In the genomic region with DNA sequence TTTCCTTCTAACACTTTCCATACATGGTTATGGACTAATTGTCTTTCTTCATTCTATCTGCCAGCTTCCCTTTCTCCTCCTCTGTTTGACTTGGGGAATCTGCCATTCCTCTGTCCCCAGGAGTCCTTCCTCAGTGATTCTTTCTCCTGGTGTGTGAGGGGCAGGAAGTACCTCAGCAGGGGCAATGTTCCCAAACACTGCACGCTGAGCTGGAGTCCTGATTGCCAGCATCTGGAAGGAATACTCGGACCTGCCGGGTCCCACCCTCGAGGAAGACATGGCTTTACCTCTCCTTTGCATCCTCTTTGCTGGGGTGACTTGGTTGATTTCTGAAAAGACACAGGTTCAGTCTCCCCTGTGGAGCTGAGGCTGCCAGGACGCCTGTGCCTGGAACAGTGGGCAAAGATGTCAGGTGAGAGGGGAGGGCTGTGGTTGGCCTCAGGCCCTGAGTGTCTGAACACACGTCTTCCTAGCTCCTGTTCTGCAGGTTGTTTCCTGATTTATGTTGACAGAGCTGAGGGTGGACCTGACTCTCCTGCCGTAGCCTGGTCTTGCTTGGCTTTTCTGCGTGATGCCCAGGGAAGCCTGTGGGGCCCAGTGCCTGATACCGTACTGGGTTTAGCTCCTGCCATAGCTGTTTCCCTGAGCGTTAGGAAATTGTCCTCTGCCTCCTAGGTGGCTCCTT, we compare ENCODE assay signal across 1 cellular context.
TF ChIP-seq lines count a peak whose summit lies in the region.

No MANE protein-coding gene starts in this region.

TF ChIP-seq in SK-N-SH, 30 proteins besides CTCF, POLR2A, EP300 and RAD21 (continued from another document):
- TF ChIP-seq YY1 (IDR thresholded peaks at IDR 0.05; ENCODE audit: low read depth) (no peak), EZH2phosphoT487 (IDR thresholded peaks at IDR 0.05; ENCODE audit: borderline replicate concordance, low read depth) (no peak), ELF1 (IDR thresholded peaks at IDR 0.05) (no peak), TCF12 (IDR thresholded peaks at IDR 0.05) (no peak), GABPA (IDR thresholded peaks at IDR 0.05; ENCODE audit: low read depth) (no peak), TAF1 (IDR thresholded peaks at IDR 0.05; ENCODE audit: borderline replicate concordance, low read depth, low read length) (no peak), SMC3 (IDR thresholded peaks at IDR 0.05; ENCODE audit: low read depth, low read length) (no peak), FOSL2 (IDR thresholded peaks at IDR 0.05; ENCODE audit: borderline replicate concordance, low read depth) (no peak), POLR2AphosphoS5 (IDR thresholded peaks at IDR 0.05; ENCODE audit: low read depth, low read length) (no peak), SIN3A (IDR thresholded peaks at IDR 0.05; ENCODE audit: borderline replicate concordance, low read depth, low read length) (no peak)
- TF ChIP-seq, protein P1, sequence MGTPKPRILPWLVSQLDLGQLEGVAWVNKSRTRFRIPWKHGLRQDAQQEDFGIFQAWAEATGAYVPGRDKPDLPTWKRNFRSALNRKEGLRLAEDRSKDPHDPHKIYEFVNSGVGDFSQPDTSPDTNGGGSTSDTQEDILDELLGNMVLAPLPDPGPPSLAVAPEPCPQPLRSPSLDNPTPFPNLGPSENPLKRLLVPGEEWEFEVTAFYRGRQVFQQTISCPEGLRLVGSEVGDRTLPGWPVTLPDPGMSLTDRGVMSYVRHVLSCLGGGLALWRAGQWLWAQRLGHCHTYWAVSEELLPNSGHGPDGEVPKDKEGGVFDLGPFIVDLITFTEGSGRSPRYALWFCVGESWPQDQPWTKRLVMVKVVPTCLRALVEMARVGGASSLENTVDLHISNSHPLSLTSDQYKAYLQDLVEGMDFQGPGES (IDR thresholded peaks at IDR 0.05; ENCODE audit: low read depth, low read length), result no peak
- TF ChIP-seq, protein P2, sequence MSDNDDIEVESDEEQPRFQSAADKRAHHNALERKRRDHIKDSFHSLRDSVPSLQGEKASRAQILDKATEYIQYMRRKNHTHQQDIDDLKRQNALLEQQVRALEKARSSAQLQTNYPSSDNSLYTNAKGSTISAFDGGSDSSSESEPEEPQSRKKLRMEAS (IDR thresholded peaks at IDR 0.05; ENCODE audit: low read depth), result no peak
- TF ChIP-seq, protein P3, sequence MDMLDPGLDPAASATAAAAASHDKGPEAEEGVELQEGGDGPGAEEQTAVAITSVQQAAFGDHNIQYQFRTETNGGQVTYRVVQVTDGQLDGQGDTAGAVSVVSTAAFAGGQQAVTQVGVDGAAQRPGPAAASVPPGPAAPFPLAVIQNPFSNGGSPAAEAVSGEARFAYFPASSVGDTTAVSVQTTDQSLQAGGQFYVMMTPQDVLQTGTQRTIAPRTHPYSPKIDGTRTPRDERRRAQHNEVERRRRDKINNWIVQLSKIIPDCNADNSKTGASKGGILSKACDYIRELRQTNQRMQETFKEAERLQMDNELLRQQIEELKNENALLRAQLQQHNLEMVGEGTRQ (IDR thresholded peaks at IDR 0.05; ENCODE audit: borderline replicate concordance, low read depth, low read length), result no peak
